In genomic region chr13:65584126-65584525, GRCh38 we compare ENCODE assay signal across 16 cellular contexts.
DNase-seq lines count a peak whose midpoint lies in the region; ATAC-seq and TF ChIP-seq lines count a peak whose summit lies in the region.
"Had no signal": no experiment of that assay in that cellular context is flagged by ENCODE, and none has a peak within 500 bp of the region (broad histone marks: within the 10 kb centered on the region; RNA-seq: fewer than 3 reads in every experiment).

No MANE protein-coding gene starts in this region.

- H3K9me2 ChIP-seq in OCI-LY1 (ENCODE audit: low read depth, low read length), result no peaks in the 10 kb centered on the region

- intact Hi-C loops in head of caudate nucleus (cut with DNase I) (no loop called here), ascending aorta (cut with DNase I) (no loop called here)

- H3K4me2 ChIP-seq in OCI-LY1 (ENCODE audit: low read length) (no peak overlapping the region), smooth muscle cell (no peak overlapping the region)

- DNase-seq in ELF-1 (ENCODE audit: low read depth, low spot score) (peak; percentile 44), endodermal cell (peak; percentile 52), iPS-NIHi11 (ENCODE audit: low spot score) (peak; percentile 5), head of caudate nucleus (no peak), smooth muscle cell (lab: John Stamatoyannopoulos, UW; ENCODE audit: unreplicated experiment) (no peak), ascending aorta (ENCODE audit: low spot score in 2 of 2) (no peak)
- DNase-seq: CD8-positive, alpha-beta T cell; COR-L47; DMS153; DND-41; GF-D8; H7 had no signal

- H2AFZ ChIP-seq in OCI-LY1 (ENCODE audit: low read length) (peak overlapping the region; percentile 97), smooth muscle cell (ENCODE audit: low read depth) (no peak overlapping the region)

- peaks cover 22% of the 10 kb centered on the region for H3K4me1 Mint-ChIP-seq in endodermal cell
- H3K4me1 Mint-ChIP-seq: CD14-positive monocyte had no signal

- 0 to 8% methylated on average over 2 of the region's 2 CpGs for WGBS in endodermal cell (ENCODE audit: insufficient coverage in 1 of 2, insufficient read length in 1 of 2), 2 experiments
- 34% methylated on average over 2 of the region's 2 CpGs for WGBS in smooth muscle cell (ENCODE audit: low lambda C conversion rate)

- H3K79me2 ChIP-seq in OCI-LY1 (ENCODE audit: insufficient read depth, low read length) (no peaks in the 10 kb centered on the region), smooth muscle cell (ENCODE audit: low read depth) (no peaks in the 10 kb centered on the region)

- H3K9me3 ChIP-seq in OCI-LY1 (ENCODE audit: low read length), result no peaks in the 10 kb centered on the region; the same call in 1 of the 2 replicates
- H3K9me3 ChIP-seq in endodermal cell (ENCODE audit: control insufficient read depth, low read length), result peaks cover 13% of the 10 kb centered on the region
- H3K9me3 ChIP-seq in smooth muscle cell (replicated peaks; ENCODE audit: low read depth), result no peaks in the 10 kb centered on the region
- no peaks in the 10 kb centered on the region for H3K9me3 ChIP-seq in ascending aorta

- H3F3A ChIP-seq in OCI-LY1 (ENCODE audit: insufficient read depth, low read length) (no peaks in the 10 kb centered on the region), smooth muscle cell (ENCODE audit: low read depth) (no peaks in the 10 kb centered on the region)

- H3K27ac ChIP-seq in OCI-LY1 (ENCODE audit: low read depth, low read length, poor library complexity, severe bottlenecking) (no peak overlapping the region), endodermal cell (ENCODE audit: low read depth, low read length) (no peak overlapping the region), smooth muscle cell (ENCODE audit: low read depth) (no peak overlapping the region), ascending aorta (no peak overlapping the region)
- H3K27ac ChIP-seq: 22Rv1 had no signal

- H3K27ac Mint-ChIP-seq in endodermal cell, result no peak overlapping the region
- H3K27ac Mint-ChIP-seq: CD14-positive monocyte; CD8-positive, alpha-beta T cell had no signal

- no peaks in the 10 kb centered on the region for H4K20me1 ChIP-seq in OCI-LY1 (ENCODE audit: insufficient read depth, low read length)
- H4K20me1 ChIP-seq in smooth muscle cell (ENCODE audit: low read depth), result no peaks in the 10 kb centered on the region

- no peak for ATAC-seq in HG02981 (IDR thresholded peaks at IDR 0.05; ENCODE audit: unreplicated experiment)
- ATAC-seq: CD8-positive, alpha-beta T cell had no signal

- H3K36me3 ChIP-seq in OCI-LY1 (ENCODE audit: insufficient read depth, low read length), result no peaks in the 10 kb centered on the region
- no peaks in the 10 kb centered on the region for H3K36me3 ChIP-seq in endodermal cell (ENCODE audit: control insufficient read depth, insufficient read depth, low read length)
- no peaks in the 10 kb centered on the region for H3K36me3 ChIP-seq in smooth muscle cell (ENCODE audit: low read depth)
- H3K36me3 ChIP-seq in ascending aorta, result no peaks in the 10 kb centered on the region

- H3K36me3 Mint-ChIP-seq in endodermal cell (ENCODE audit: low read depth), result peaks cover 4% of the 10 kb centered on the region
- H3K36me3 Mint-ChIP-seq: CD14-positive monocyte; CD8-positive, alpha-beta T cell had no signal

- H3K27me3 Mint-ChIP-seq in endodermal cell (ENCODE audit: insufficient read depth), result peaks cover 39% of the 10 kb centered on the region

- H3K9me3 Mint-ChIP-seq in endodermal cell, result peaks cover 22% of the 10 kb centered on the region

- H3K4me3 Mint-ChIP-seq in endodermal cell, result no peak overlapping the region
- H3K4me3 Mint-ChIP-seq: CD14-positive monocyte; CD8-positive, alpha-beta T cell had no signal

- no peak for TF ChIP-seq CTCF in OCI-LY1 (IDR thresholded peaks at IDR 0.05; ENCODE audit: low read length)
- TF ChIP-seq CTCF in endodermal cell (conservative IDR thresholded peaks at IDR 0.05), result no peak
- TF ChIP-seq CTCF in smooth muscle cell (IDR thresholded peaks at IDR 0.05; ENCODE audit: borderline replicate concordance, insufficient read depth, poor library complexity, severe bottlenecking), result no peak
- no peak for TF ChIP-seq CTCF in ascending aorta (IDR thresholded peaks at IDR 0.05)

- H3K27me3 ChIP-seq in OCI-LY1 (ENCODE audit: insufficient read depth, low read length), result no peaks in the 10 kb centered on the region
- H3K27me3 ChIP-seq in endodermal cell (ENCODE audit: control insufficient read depth, insufficient read depth, low read length, poor library complexity, severe bottlenecking), result no peaks in the 10 kb centered on the region
- peaks cover 50% of the 10 kb centered on the region for H3K27me3 ChIP-seq in smooth muscle cell (ENCODE audit: low read depth)
- H3K27me3 ChIP-seq in ascending aorta, result no peaks in the 10 kb centered on the region

- H3K9ac ChIP-seq in OCI-LY1 (ENCODE audit: low read length), result no peak overlapping the region
- no peak overlapping the region for H3K9ac ChIP-seq in endodermal cell (ENCODE audit: extremely low read depth, low read length, poor library complexity, severe bottlenecking)
- H3K9ac ChIP-seq in smooth muscle cell (ENCODE audit: low read depth), result no peak overlapping the region

- H3K4me3 ChIP-seq in OCI-LY1 (ENCODE audit: low read depth, low read length, poor library complexity, severe bottlenecking) (no peak overlapping the region), endodermal cell (ENCODE audit: low read length) (peak overlapping the region; percentile 31), smooth muscle cell (no peak overlapping the region), ascending aorta (no peak overlapping the region)

- H3K4me1 ChIP-seq in OCI-LY1 (ENCODE audit: insufficient read depth, low read length, severe bottlenecking), result peaks cover 38% of the 10 kb centered on the region
- H3K4me1 ChIP-seq in endodermal cell (ENCODE audit: control insufficient read depth, insufficient read depth, low read length), result peaks cover 8% of the 10 kb centered on the region
- H3K4me1 ChIP-seq in smooth muscle cell (ENCODE audit: low read depth), result no peaks in the 10 kb centered on the region
- H3K4me1 ChIP-seq in ascending aorta, result no peaks in the 10 kb centered on the region

Comparison
In these comparisons a context has a peak if more than half of its experiments do, and no peak if none do; other contexts are left out.
1. DNase-seq: peak in ELF-1 (single experiment), endodermal cell (single experiment) and iPS-NIHi11 (single experiment); none in head of caudate nucleus (0 of 42), smooth muscle cell (single experiment) and ascending aorta (0 of 2).